15 cellular contexts compared by ENCODE assay signal in the genomic region with DNA sequence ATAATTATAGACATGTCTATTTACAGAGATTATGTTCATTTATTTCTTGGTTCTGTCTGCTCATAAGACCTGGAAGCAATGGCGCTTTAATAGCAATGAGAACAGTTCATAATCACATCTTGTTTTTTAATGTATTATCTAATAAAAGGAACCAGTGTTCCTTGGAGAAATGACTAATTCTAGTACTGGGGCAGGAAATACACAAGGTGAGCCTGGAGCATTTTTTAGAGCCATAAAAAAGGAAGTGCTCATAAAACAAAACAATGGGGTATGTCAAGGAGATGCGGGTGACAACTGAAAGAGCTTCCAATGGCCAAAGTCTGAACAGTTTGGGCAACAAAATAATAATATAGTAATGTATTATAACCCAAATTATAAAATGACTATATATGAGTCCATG.
DNase-seq lines count a peak whose midpoint lies in the region; ATAC-seq, FAIRE-seq and TF ChIP-seq lines count a peak whose summit lies in the region.
"Had no signal": no experiment of that assay in that cellular context is flagged by ENCODE, and none has a peak within 500 bp of the region (broad histone marks: within the 10 kb centered on the region; RNA-seq: fewer than 3 reads in every experiment).

No MANE protein-coding gene starts in this region.

- no peaks in the 10 kb centered on the region for H3K36me3 ChIP-seq in PC-3 (ENCODE audit: low read depth, low read length)
- no peaks in the 10 kb centered on the region for H3K36me3 ChIP-seq in endothelial cell of umbilical vein (ENCODE audit: control insufficient read depth in 2 of 2, extremely low read depth in 1 of 2, insufficient read depth in 2 of 2, low read length in 2 of 2)
- H3K36me3 ChIP-seq in neuronal stem cell (replicated peaks in 1 of 2; ENCODE audit: control insufficient read depth in 2 of 2, insufficient read depth in 2 of 2, low read length in 2 of 2): no peaks in the 10 kb centered on the region

- peak; percentile 54 for DNase-seq in HT-29 (ENCODE audit: low spot score)
- peak; percentile 78 for DNase-seq in PC-3
- DNase-seq in endothelial cell of umbilical vein (ENCODE audit: low read depth, low spot score): peak; percentile 39
- peak; percentile 66 for DNase-seq in renal cortical epithelial cell (ENCODE audit: low read depth)
- no peak for DNase-seq in neuronal stem cell (ENCODE audit: low spot score)
- DNase-seq in putamen (ENCODE audit: low spot score): no peak
- DNase-seq: C1 segment of cervical spinal cord; CD4-positive, alpha-beta T cell; GF-D8; GOT3; H9 had no signal

- no peaks in the 10 kb centered on the region for H3K79me2 ChIP-seq in PC-3 (ENCODE audit: low read length)
- H3K79me2 ChIP-seq in endothelial cell of umbilical vein (ENCODE audit: control insufficient read depth, insufficient read depth, low read length): no peaks in the 10 kb centered on the region

- H4K91ac ChIP-seq in neuronal stem cell (ENCODE audit: low read depth, low read length, poor library complexity): no peak overlapping the region

- intact Hi-C loops in PC-3 (cut with micrococcal nuclease): no loop called here
- intact Hi-C loops in endothelial cell of umbilical vein (cut with micrococcal nuclease): no loop called here

- peak; percentile 86 for ATAC-seq in PC-3
- no peak for ATAC-seq in HG02798 (IDR thresholded peaks at IDR 0.05; ENCODE audit: poor library complexity, unreplicated experiment)
- ATAC-seq: K562 had no signal

- TF ChIP-seq CTCF in PC-3 (conservative IDR thresholded peaks at IDR 0.05; ENCODE audit: low read depth, low read length) (no peak), endothelial cell of umbilical vein (IDR thresholded peaks at IDR 0.05; ENCODE audit: extremely low read depth in 1 of 2, insufficient read depth in 1 of 2, low read depth in 1 of 2, low read length in 2 of 2) (no peak)

- H3K9me1 ChIP-seq in endothelial cell of umbilical vein (replicated peaks; ENCODE audit: control insufficient read depth, extremely low read depth, insufficient read depth, low read length): no peaks in the 10 kb centered on the region

- BruUV-seq in PC-3 (replicated peaks; lab: Mats Ljungman, UMichigan) (no TSS peak), endothelial cell of umbilical vein (replicated peaks; lab: Mats Ljungman, UMichigan) (no TSS peak)

- H3K9me3 ChIP-seq in PC-3 (ENCODE audit: low read length): no peaks in the 10 kb centered on the region
- H3K9me3 ChIP-seq in endothelial cell of umbilical vein (replicated peaks; ENCODE audit: control insufficient read depth, insufficient read depth, low read length): no peaks in the 10 kb centered on the region
- peaks cover 0 to 1% of the 10 kb centered on the region in 2 donors for H3K9me3 ChIP-seq in neuronal stem cell (replicated peaks in 1 of 2; ENCODE audit: control insufficient read depth in 2 of 2, insufficient read depth in 1 of 2, low read depth in 1 of 2, low read length in 2 of 2)

- H3K4me3 ChIP-seq in PC-3 (ENCODE audit: low read length) (no peak overlapping the region), endothelial cell of umbilical vein (replicated peaks in 1 of 3; ENCODE audit: insufficient read depth in 1 of 3, low read depth in 1 of 3, low read length in 3 of 3) (no peak overlapping the region), neuronal stem cell (ENCODE audit: low read length in 2 of 2) (no peak overlapping the region)
- H3K4me3 ChIP-seq: K562 had no signal

- no peak overlapping the region for H3K18ac ChIP-seq in neuronal stem cell (ENCODE audit: low read length)

- H3K27me3 ChIP-seq in PC-3 (ENCODE audit: low read length) (no peaks in the 10 kb centered on the region), endothelial cell of umbilical vein (ENCODE audit: control insufficient read depth in 2 of 2, insufficient read depth in 2 of 2, low read length in 2 of 2) (no peaks in the 10 kb centered on the region), neuronal stem cell (ENCODE audit: control insufficient read depth in 3 of 3, insufficient read depth in 3 of 3, low read depth in 1 of 3, low read length in 3 of 3) (no peaks in the 10 kb centered on the region)

- H3K27ac ChIP-seq in PC-3 (ENCODE audit: low read length) (peak overlapping the region; percentile 16; the same call in 1 of the 2 replicates), endothelial cell of umbilical vein (ENCODE audit: insufficient read depth, low read depth, low read length) (no peak overlapping the region), neuronal stem cell (replicated peaks; ENCODE audit: low read length) (no peak overlapping the region)

- CTCF ChIA-PET in PC-3 (lab: Charles Lee): no interaction called here
- CTCF ChIA-PET in endothelial cell of umbilical vein (lab: Charles Lee): interaction anchor here (1.0 kb wide), 1 partner anchor 851 kb away, joined by 3 read pairs; no protein-coding TSS in a partner anchor

- TF ChIP-seq POLR2A in endothelial cell of umbilical vein (IDR thresholded peaks at IDR 0.05; ENCODE audit: low read depth, low read length): no peak

- no peaks in the 10 kb centered on the region for H3F3A ChIP-seq in PC-3 (ENCODE audit: low read length, unreplicated experiment)

- H3K23ac ChIP-seq in neuronal stem cell (ENCODE audit: low read depth, low read length, poor library complexity): no peak overlapping the region

- H3K14ac ChIP-seq in neuronal stem cell (ENCODE audit: low read length): no peak overlapping the region

- no peak overlapping the region for H2BK15ac ChIP-seq in neuronal stem cell (ENCODE audit: low read length)

- no CpG with 5 or more reads among the region's 2 CpGs for WGBS in neuronal stem cell (ENCODE audit: extremely low coverage in 2 of 2, insufficient read length in 2 of 2, insufficient replicate concordance in 1 of 2), 2 donors

- no peak overlapping the region for H4K8ac ChIP-seq in neuronal stem cell (ENCODE audit: low read depth, low read length)

- dilution Hi-C loops in endothelial cell of umbilical vein (cut with MboI; ENCODE audit: extremely low pct_ligation_motif_present, low sequenced_read_pairs): no loop called here

- H3K4ac ChIP-seq in neuronal stem cell (ENCODE audit: low read length): no peak overlapping the region

- H4K20me1 ChIP-seq in PC-3 (ENCODE audit: low read length): no peaks in the 10 kb centered on the region
- no peaks in the 10 kb centered on the region for H4K20me1 ChIP-seq in endothelial cell of umbilical vein (replicated peaks; ENCODE audit: control insufficient read depth, extremely low read depth, insufficient read depth, low read length)

- no peak overlapping the region for H2BK12ac ChIP-seq in neuronal stem cell (ENCODE audit: low read length)

- H2BK120ac ChIP-seq in neuronal stem cell (ENCODE audit: low read depth, low read length): no peak overlapping the region

- POLR2A ChIA-PET in PC-3 (lab: Charles Lee; ENCODE audit: unreplicated experiment): no interaction called here
- POLR2A ChIA-PET in endothelial cell of umbilical vein (lab: Charles Lee): no interaction called here

- H3K4me1 ChIP-seq in PC-3 (ENCODE audit: insufficient read depth, low read length): peaks cover 23% of the 10 kb centered on the region
- H3K4me1 ChIP-seq in endothelial cell of umbilical vein (ENCODE audit: control insufficient read depth, extremely low read depth, insufficient read depth, low read length): peaks cover 20% of the 10 kb centered on the region
- no peaks in the 10 kb centered on the region for H3K4me1 ChIP-seq in neuronal stem cell (ENCODE audit: control insufficient read depth in 2 of 2, insufficient read depth in 1 of 2, low read depth in 1 of 2, low read length in 2 of 2)

- no peak overlapping the region for H2AFZ ChIP-seq in PC-3 (ENCODE audit: low read length)
- H2AFZ ChIP-seq in endothelial cell of umbilical vein (ENCODE audit: low read depth, low read length): no peak overlapping the region
- H2AFZ ChIP-seq in neuronal stem cell (ENCODE audit: low read length): no peak overlapping the region

- peak overlapping the region; percentile 24; the same call in 1 of the 2 replicates for H3K4me2 ChIP-seq in PC-3 (ENCODE audit: low read length)
- peak overlapping the region; percentile 69 for H3K4me2 ChIP-seq in endothelial cell of umbilical vein (ENCODE audit: insufficient read depth, low read length)
- no peak overlapping the region for H3K4me2 ChIP-seq in neuronal stem cell (ENCODE audit: insufficient read depth, low read length, poor library complexity, severe bottlenecking)

- no peak overlapping the region for H2AK5ac ChIP-seq in neuronal stem cell (ENCODE audit: low read depth, low read length)

- no peaks in the 10 kb centered on the region for H3K79me1 ChIP-seq in neuronal stem cell (ENCODE audit: low read depth, low read length)

- no peak overlapping the region for H2BK5ac ChIP-seq in neuronal stem cell (ENCODE audit: low read length)

- peak; percentile 61 for FAIRE-seq in endothelial cell of umbilical vein (lab: Jason Lieb, UNC)
- FAIRE-seq: D721Med, GM19239, K562 had no signal

- H3K9ac ChIP-seq in PC-3 (ENCODE audit: low read length) (no peak overlapping the region), endothelial cell of umbilical vein (replicated peaks; ENCODE audit: extremely low read depth, insufficient read depth, low read length) (no peak overlapping the region), neuronal stem cell (ENCODE audit: low read depth, low read length, poor library complexity) (no peak overlapping the region)

- no peaks in the 10 kb centered on the region for H3K9me2 ChIP-seq in PC-3 (replicated peaks; ENCODE audit: low read length)

TF ChIP-seq in endothelial cell of umbilical vein, 7 proteins besides CTCF, POLR2A, EP300 and RAD21:
- TF ChIP-seq FOS (IDR thresholded peaks at IDR 0.05; ENCODE audit: borderline replicate concordance, insufficient read depth, low read length) (peak; percentile 33), POLR2AphosphoS5 (IDR thresholded peaks at IDR 0.05; ENCODE audit: insufficient read depth, low read depth, low read length) (no peak)

Comparison
In these comparisons a context has a peak if more than half of its experiments do, and no peak if none do; other contexts are left out.
1. DNase-seq: peak in HT-29 (single experiment), PC-3 (single experiment), endothelial cell of umbilical vein (single experiment) and renal cortical epithelial cell (single experiment); none in neuronal stem cell (single experiment) and putamen (single experiment).